13 cellular contexts compared by ENCODE assay signal in genomic region chr2:216534809-216535208, GRCh38. TPM values are rescaled to one million over a fixed set of nuclear protein-coding genes. Genes with fewer than 3 reads are reported as not detected.
DNase-seq lines count a peak whose midpoint lies in the region; ATAC-seq, FAIRE-seq and TF ChIP-seq lines count a peak whose summit lies in the region.
"Had no signal": no experiment of that assay in that cellular context is flagged by ENCODE, and none has a peak within 500 bp of the region (broad histone marks: within the 10 kb centered on the region; RNA-seq: fewer than 3 reads in every experiment).

No MANE protein-coding gene starts in this region.

- peaks cover 5% of the 10 kb centered on the region for H3K36me3 Mint-ChIP-seq in astrocyte (ENCODE audit: low read depth, unreplicated experiment)
- peaks cover 6% of the 10 kb centered on the region for H3K36me3 Mint-ChIP-seq in nephron progenitor cell (ENCODE audit: low read depth)
- H3K36me3 Mint-ChIP-seq: CD8-positive, alpha-beta T cell had no signal

- H3K4me3 ChIP-seq in astrocyte (ENCODE audit: insufficient read depth, low read depth, low read length) (no peak overlapping the region), esophagus squamous epithelium (no peak overlapping the region), upper lobe of left lung (no peak overlapping the region)
- H3K4me3 ChIP-seq: ovary had no signal

- H3K27ac ChIP-seq in astrocyte (ENCODE audit: low read depth, low read length) (peak overlapping the region; percentile 60), esophagus squamous epithelium (peak overlapping the region; percentile 65 to 90 (median 84)), upper lobe of left lung (peak overlapping the region; percentile 23 to 80 (median 72))

- H3K9me3 Mint-ChIP-seq in astrocyte (ENCODE audit: unreplicated experiment): peaks cover 1% of the 10 kb centered on the region
- no peaks in the 10 kb centered on the region for H3K9me3 Mint-ChIP-seq in nephron progenitor cell
- H3K9me3 Mint-ChIP-seq: activated T-cell treated with anti-CD3 and anti-CD28 coated beads, Interleukin-2, amount 50 U/mL, for 4 hours had no signal

- H3K27me3 ChIP-seq in astrocyte (ENCODE audit: insufficient read depth, low read length) (no peaks in the 10 kb centered on the region), esophagus squamous epithelium (no peaks in the 10 kb centered on the region), upper lobe of left lung (no peaks in the 10 kb centered on the region)
- H3K27me3 ChIP-seq: ovary had no signal

- H3K4me1 ChIP-seq in astrocyte (ENCODE audit: insufficient read depth, low read length) (peaks cover 27% of the 10 kb centered on the region), esophagus squamous epithelium (peaks cover 12 to 57% (median 36%) of the 10 kb centered on the region in 3 donors), upper lobe of left lung (peaks cover 23 to 50% (median 39%) of the 10 kb centered on the region in 4 donors)

- intact Hi-C loops in esophagus squamous epithelium (cut with DNase I): no loop called here

- DNase-seq in astrocyte (ENCODE audit: low read depth): no peak
- no peak for DNase-seq in esophagus squamous epithelium (lab: John Stamatoyannopoulos, UW)
- no peak for DNase-seq in nephron progenitor cell
- no peak for DNase-seq in upper lobe of left lung
- no peak for DNase-seq in NCI-H510A treated with DMSO at 0.1 percent for 48 hours (lab: John Stamatoyannopoulos, UW)
- DNase-seq in NOMO-1 treated with DMSO at 0.1 percent for 48 hours (lab: John Stamatoyannopoulos, UW; ENCODE audit: unreplicated experiment): no peak
- DNase-seq: activated CD4-positive, alpha-beta T cell treated with anti-CD3 and anti-CD28 coated beads for 48 hours; activated T-cell treated with anti-CD3 and anti-CD28 coated beads, Interleukin-2, amount 50 U/mL, for 4 hours; CD8-positive, alpha-beta T cell; NCI-H1048 had no signal

- FAIRE-seq in astrocyte (lab: Jason Lieb, UNC): no peak
- FAIRE-seq: GM12892 had no signal

- H3K27me3 Mint-ChIP-seq in astrocyte (ENCODE audit: low read depth, unreplicated experiment) (no peaks in the 10 kb centered on the region), nephron progenitor cell (ENCODE audit: low read depth, poor library complexity) (no peaks in the 10 kb centered on the region)

- WGBS in esophagus squamous epithelium, 2 donors: 35 to 44% methylated on average over 1 of the region's 1 CpG
- WGBS in upper lobe of left lung, 2 donors: 48 to 79% methylated on average over 1 of the region's 1 CpG

- no peak for TF ChIP-seq EP300 in upper lobe of left lung (IDR thresholded peaks at IDR 0.05)

- peaks cover 24% of the 10 kb centered on the region for H3K4me1 Mint-ChIP-seq in astrocyte (ENCODE audit: low read depth, unreplicated experiment)
- peaks cover 81% of the 10 kb centered on the region for H3K4me1 Mint-ChIP-seq in nephron progenitor cell

- H3K36me3 ChIP-seq in astrocyte (ENCODE audit: insufficient read depth, low read length): no peaks in the 10 kb centered on the region
- no peaks in the 10 kb centered on the region for H3K36me3 ChIP-seq in esophagus squamous epithelium
- no peaks in the 10 kb centered on the region for H3K36me3 ChIP-seq in upper lobe of left lung
- H3K36me3 ChIP-seq: ovary had no signal

- ATAC-seq in upper lobe of left lung (ENCODE audit: low FRiP score in 2 of 2) (no peak), HG03432 (IDR thresholded peaks at IDR 0.05; ENCODE audit: unreplicated experiment) (no peak)
- ATAC-seq: activated T-cell treated with anti-CD3 and anti-CD28 coated beads, Interleukin-2, amount 50 U/mL, for 4 hours; CD8-positive, alpha-beta T cell had no signal

- no peak overlapping the region for H3K27ac Mint-ChIP-seq in astrocyte (ENCODE audit: unreplicated experiment)
- peak overlapping the region; percentile 79 for H3K27ac Mint-ChIP-seq in nephron progenitor cell
- H3K27ac Mint-ChIP-seq: CD8-positive, alpha-beta T cell had no signal

- H3K9ac ChIP-seq in astrocyte (ENCODE audit: low read length): peak overlapping the region; percentile 58

- no peak for TF ChIP-seq POLR2A in esophagus squamous epithelium (IDR thresholded peaks at IDR 0.05)
- TF ChIP-seq POLR2A in upper lobe of left lung (IDR thresholded peaks at IDR 0.05): no peak

- H2AFZ ChIP-seq in astrocyte (ENCODE audit: low read depth, low read length): no peak overlapping the region

- TF ChIP-seq CTCF in astrocyte (IDR thresholded peaks at IDR 0.05; ENCODE audit: insufficient read depth, low read depth, low read length) (no peak), esophagus squamous epithelium (IDR thresholded peaks at IDR 0.05) (no peak), nephron progenitor cell (IDR thresholded peaks at IDR 0.05) (no peak), upper lobe of left lung (IDR thresholded peaks at IDR 0.05) (no peak)

- no peaks in the 10 kb centered on the region for H3K79me2 ChIP-seq in astrocyte (ENCODE audit: insufficient read depth, low read length)

- H3K4me3 Mint-ChIP-seq in astrocyte (ENCODE audit: unreplicated experiment) (no peak overlapping the region), nephron progenitor cell (no peak overlapping the region)
- H3K4me3 Mint-ChIP-seq: activated T-cell treated with anti-CD3 and anti-CD28 coated beads, Interleukin-2, amount 50 U/mL, for 4 hours; CD8-positive, alpha-beta T cell had no signal

- no peaks in the 10 kb centered on the region for H3K9me3 ChIP-seq in astrocyte (ENCODE audit: insufficient read depth, low read depth, low read length)
- no peaks in the 10 kb centered on the region for H3K9me3 ChIP-seq in esophagus squamous epithelium
- no peaks in the 10 kb centered on the region for H3K9me3 ChIP-seq in upper lobe of left lung
- H3K9me3 ChIP-seq: ovary had no signal

- peak overlapping the region; percentile 80 for H3K4me2 ChIP-seq in astrocyte (ENCODE audit: low read length)

- H4K20me1 ChIP-seq in astrocyte (ENCODE audit: insufficient read depth, low read length): no peaks in the 10 kb centered on the region

RNA-seq across cellular contexts. Expression of gene RPL37A, which starts 36.2 kb away (rescaled TPM):
- total RNA-seq in astrocyte (2,566 and 2,632 TPM in 2 replicates), esophagus squamous epithelium (1,000 to 10,000 TPM; 1,246 to 1,858 (median 1,428) TPM), upper lobe of left lung (1,000 to 10,000 TPM in 4 of 6 donors, 100 to 1,000 TPM in 2; 694 to 2,232 (median 1,163) TPM)
